ENCODE assay signal across 15 cellular contexts in the genomic region with DNA sequence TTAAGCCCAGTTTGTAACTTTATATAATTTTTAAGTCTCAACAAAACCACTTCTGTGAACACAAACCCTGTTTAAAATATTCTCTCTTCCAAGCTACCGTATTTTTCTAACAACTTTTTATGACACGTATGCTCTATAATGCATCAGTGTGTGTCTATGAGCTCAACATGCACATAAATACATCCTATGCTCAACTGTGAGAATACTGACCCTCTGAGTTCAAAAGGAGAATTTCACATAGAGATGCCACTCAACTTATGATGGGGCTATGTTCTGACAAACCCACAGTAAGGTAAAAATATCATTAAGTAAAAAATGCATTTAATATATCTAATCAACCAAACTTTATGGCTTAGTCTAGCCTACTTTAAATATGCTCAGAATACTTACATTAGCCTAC.
DNase-seq lines count a peak whose midpoint lies in the region; ATAC-seq and TF ChIP-seq lines count a peak whose summit lies in the region.
"Had no signal": no experiment of that assay in that cellular context is flagged by ENCODE, and none has a peak within 500 bp of the region (broad histone marks: within the 10 kb centered on the region; RNA-seq: fewer than 3 reads in every experiment).

No MANE protein-coding gene starts in this region.

- no peak for TF ChIP-seq EP300 in SK-N-SH (IDR thresholded peaks at IDR 0.05; ENCODE audit: borderline replicate concordance in 1 of 2, low read depth in 1 of 2, low read length in 1 of 2)

- H3K36me3 ChIP-seq in SK-N-SH (replicated peaks in 1 of 2; ENCODE audit: control insufficient read depth in 1 of 2, insufficient read depth in 2 of 2, low read length in 1 of 2): no peaks in the 10 kb centered on the region
- H3K36me3 ChIP-seq in lower lobe of right lung: no peaks in the 10 kb centered on the region
- H3K36me3 ChIP-seq: vagina had no signal

- H3K9me3 ChIP-seq in SK-N-SH (no peaks in the 10 kb centered on the region), lower lobe of right lung (no peaks in the 10 kb centered on the region)
- H3K9me3 ChIP-seq: vagina had no signal

- H3K27me3 Mint-ChIP-seq in natural killer cell treated with Interleukin-12 subunit alpha and Interleukin-12 subunit beta and Interleukin-15 and Interleukin-18, amount 100 ng/mL, for 72 hours: no peaks in the 10 kb centered on the region
- H3K27me3 Mint-ChIP-seq: activated CD4-positive, alpha-beta T cell treated with anti-CD3 and anti-CD28 coated beads for 36 hours had no signal

- H3K79me2 ChIP-seq in SK-N-SH (ENCODE audit: insufficient read depth): no peaks in the 10 kb centered on the region

- H3F3A ChIP-seq in SK-N-SH (replicated peaks; ENCODE audit: insufficient read depth): no peaks in the 10 kb centered on the region

- no peak overlapping the region for H3K4me2 ChIP-seq in SK-N-SH

- H3K4me1 ChIP-seq in SK-N-SH (ENCODE audit: control insufficient read depth in 1 of 2, insufficient read depth in 2 of 2, low read depth in 1 of 2, low read length in 1 of 2) (no peaks in the 10 kb centered on the region), lower lobe of right lung (no peaks in the 10 kb centered on the region)
- H3K4me1 ChIP-seq: vagina had no signal

- POLR2A ChIA-PET in SK-N-SH (lab: Yijun Ruan, JAX): no interaction called here

- H3K9me2 ChIP-seq in SK-N-SH: no peaks in the 10 kb centered on the region

- H3K4me3 ChIP-seq in SK-N-SH (ENCODE audit: low read depth in 2 of 2, low read length in 1 of 2) (no peak overlapping the region), epithelial cell of esophagus (ENCODE audit: low read length) (no peak overlapping the region), lower lobe of right lung (no peak overlapping the region)
- H3K4me3 ChIP-seq: vagina had no signal

- TF ChIP-seq CTCF in SK-N-SH (IDR thresholded peaks at IDR 0.05): no peak; the same call in 1 of the 2 replicates
- TF ChIP-seq CTCF in epithelial cell of esophagus (IDR thresholded peaks at IDR 0.05; ENCODE audit: insufficient read depth, low read depth, low read length, missing control alignments): peak; percentile 48
- TF ChIP-seq CTCF in lower lobe of right lung (IDR thresholded peaks at IDR 0.05): no peak

- peaks cover 10% of the 10 kb centered on the region for H3K9me3 Mint-ChIP-seq in natural killer cell treated with Interleukin-12 subunit alpha and Interleukin-12 subunit beta and Interleukin-15 and Interleukin-18, amount 100 ng/mL, for 72 hours

- H2AFZ ChIP-seq in SK-N-SH (ENCODE audit: low read depth): no peak overlapping the region

- 0 out of 2 replicates have a peak, but pooled peaks have one; percentile 18 for TF ChIP-seq RAD21 in SK-N-SH (IDR thresholded peaks at IDR 0.05; ENCODE audit: low read length)

- H3K4me1 Mint-ChIP-seq in natural killer cell treated with Interleukin-12 subunit alpha and Interleukin-12 subunit beta and Interleukin-15 and Interleukin-18, amount 100 ng/mL, for 72 hours (ENCODE audit: low read depth in 2 of 2): no peaks in the 10 kb centered on the region
- H3K4me1 Mint-ChIP-seq: activated CD4-positive, alpha-beta T cell treated with anti-CD3 and anti-CD28 coated beads for 36 hours had no signal

- intact Hi-C loops in lower lobe of right lung (cut with DNase I): no loop called here

- no peak for DNase-seq in SK-N-SH
- peak; percentile 54 for DNase-seq in NCI-H1092 treated with DMSO at 0.1 percent for 48 hours (lab: John Stamatoyannopoulos, UW)
- peak; percentile 38 for DNase-seq in epithelial cell of esophagus (ENCODE audit: low read depth)
- peak; percentile 50 for DNase-seq in superior temporal gyrus (ENCODE audit: extremely low spot score)
- no peak for DNase-seq in lower lobe of right lung
- DNase-seq in natural killer cell treated with Interleukin-12 subunit alpha and Interleukin-12 subunit beta and Interleukin-15 and Interleukin-18, amount 100 ng/mL, for 72 hours (ENCODE audit: low spot score): no peak
- DNase-seq: activated CD4-positive, alpha-beta T cell treated with anti-CD3 and anti-CD28 coated beads for 36 hours; activated T-cell treated with anti-CD3 and anti-CD28 coated beads, Interleukin-2, amount 50 U/mL, for 1 hour; cortex of kidney; DND-41; NCI-H1694 treated with DMSO at 0.1 percent for 48 hours; stimulated activated CD4-positive, alpha-beta T cell treated with anti-CD3 and anti-CD28 coated beads, Interleukin-2, amount 100 ng/mL, for 48 hours had no signal

- no peak overlapping the region for H3K4me3 Mint-ChIP-seq in natural killer cell treated with Interleukin-12 subunit alpha and Interleukin-12 subunit beta and Interleukin-15 and Interleukin-18, amount 100 ng/mL, for 72 hours
- H3K4me3 Mint-ChIP-seq: activated CD4-positive, alpha-beta T cell treated with anti-CD3 and anti-CD28 coated beads for 36 hours had no signal

- H3K27ac ChIP-seq in SK-N-SH (ENCODE audit: low read depth in 2 of 2, low read length in 1 of 2): no peak overlapping the region
- no peak overlapping the region for H3K27ac ChIP-seq in lower lobe of right lung
- H3K27ac ChIP-seq: vagina had no signal

- H4K20me1 ChIP-seq in SK-N-SH (ENCODE audit: insufficient read depth): no peaks in the 10 kb centered on the region

- H3K9ac ChIP-seq in SK-N-SH: no peak overlapping the region

- H3K36me3 Mint-ChIP-seq in natural killer cell treated with Interleukin-12 subunit alpha and Interleukin-12 subunit beta and Interleukin-15 and Interleukin-18, amount 100 ng/mL, for 72 hours: no peaks in the 10 kb centered on the region

- H3K27me3 ChIP-seq in SK-N-SH (ENCODE audit: insufficient read depth) (no peaks in the 10 kb centered on the region), lower lobe of right lung (ENCODE audit: low read depth) (no peaks in the 10 kb centered on the region)
- H3K27me3 ChIP-seq: vagina had no signal

- WGBS in SK-N-SH (ENCODE audit: low lambda C conversion rate): 31% methylated on average over 2 of the region's 2 CpGs

- no peak overlapping the region for H3K27ac Mint-ChIP-seq in natural killer cell treated with Interleukin-12 subunit alpha and Interleukin-12 subunit beta and Interleukin-15 and Interleukin-18, amount 100 ng/mL, for 72 hours
- H3K27ac Mint-ChIP-seq: activated CD4-positive, alpha-beta T cell treated with anti-CD3 and anti-CD28 coated beads for 36 hours had no signal

- CTCF ChIA-PET in SK-N-SH (lab: Yijun Ruan, JAX): interaction anchor here (2.4 kb wide), 1 partner anchor 309 kb away, joined by 10 read pairs; no protein-coding TSS in a partner anchor

- no peak for ATAC-seq in SK-N-SH treated with all-trans-retinoic acid at 6 μM for 48 hours
- no peak for ATAC-seq in HG03565 (IDR thresholded peaks at IDR 0.05; ENCODE audit: unreplicated experiment)
- no peak for ATAC-seq in lower lobe of right lung
- no peak for ATAC-seq in natural killer cell treated with Interleukin-12 subunit alpha and Interleukin-12 subunit beta and Interleukin-15 and Interleukin-18, amount 100 ng/mL, for 72 hours
- ATAC-seq: activated CD4-positive, alpha-beta T cell treated with anti-CD3 and anti-CD28 coated beads for 36 hours had no signal

TF ChIP-seq in SK-N-SH, 30 proteins besides CTCF, POLR2A, EP300 and RAD21:
- TF ChIP-seq SMC3 (IDR thresholded peaks at IDR 0.05; ENCODE audit: low read depth, low read length): no peak
TF ChIP-seq in SK-N-SH: peak in this region for 0.

TF ChIP-seq in SK-N-SH treated with all-trans-retinoic acid at 6 μM for 48 hours, 23 proteins besides CTCF, POLR2A, EP300 and RAD21 (continues in another document):
- TF ChIP-seq ZFP30 (CRISPR knock-in tag; IDR thresholded peaks at IDR 0.05): no peak
- TF ChIP-seq ISL1 (CRISPR knock-in tag; IDR thresholded peaks at IDR 0.05): no peak
- TF ChIP-seq ZFP3 (CRISPR knock-in tag; IDR thresholded peaks at IDR 0.05): no peak
- TF ChIP-seq ZC3H10 (CRISPR knock-in tag; IDR thresholded peaks at IDR 0.05): no peak
- TF ChIP-seq TCF4 (CRISPR knock-in tag; IDR thresholded peaks at IDR 0.05; ENCODE audit: borderline replicate concordance): no peak
- TF ChIP-seq BACH2 (CRISPR knock-in tag; IDR thresholded peaks at IDR 0.05; ENCODE audit: borderline replicate concordance): no peak
- TF ChIP-seq, protein P1, sequence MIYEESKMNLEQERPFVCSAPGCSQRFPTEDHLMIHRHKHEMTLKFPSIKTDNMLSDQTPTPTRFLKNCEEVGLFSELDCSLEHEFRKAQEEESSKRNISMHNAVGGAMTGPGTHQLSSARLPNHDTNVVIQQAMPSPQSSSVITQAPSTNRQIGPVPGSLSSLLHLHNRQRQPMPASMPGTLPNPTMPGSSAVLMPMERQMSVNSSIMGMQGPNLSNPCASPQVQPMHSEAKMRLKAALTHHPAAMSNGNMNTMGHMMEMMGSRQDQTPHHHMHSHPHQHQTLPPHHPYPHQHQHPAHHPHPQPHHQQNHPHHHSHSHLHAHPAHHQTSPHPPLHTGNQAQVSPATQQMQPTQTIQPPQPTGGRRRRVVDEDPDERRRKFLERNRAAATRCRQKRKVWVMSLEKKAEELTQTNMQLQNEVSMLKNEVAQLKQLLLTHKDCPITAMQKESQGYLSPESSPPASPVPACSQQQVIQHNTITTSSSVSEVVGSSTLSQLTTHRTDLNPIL (CRISPR knock-in tag; IDR thresholded peaks at IDR 0.05; ENCODE audit: low read depth): no peak
- no peak for TF ChIP-seq SNAI2 (CRISPR knock-in tag; IDR thresholded peaks at IDR 0.05)
- TF ChIP-seq, protein P2, sequence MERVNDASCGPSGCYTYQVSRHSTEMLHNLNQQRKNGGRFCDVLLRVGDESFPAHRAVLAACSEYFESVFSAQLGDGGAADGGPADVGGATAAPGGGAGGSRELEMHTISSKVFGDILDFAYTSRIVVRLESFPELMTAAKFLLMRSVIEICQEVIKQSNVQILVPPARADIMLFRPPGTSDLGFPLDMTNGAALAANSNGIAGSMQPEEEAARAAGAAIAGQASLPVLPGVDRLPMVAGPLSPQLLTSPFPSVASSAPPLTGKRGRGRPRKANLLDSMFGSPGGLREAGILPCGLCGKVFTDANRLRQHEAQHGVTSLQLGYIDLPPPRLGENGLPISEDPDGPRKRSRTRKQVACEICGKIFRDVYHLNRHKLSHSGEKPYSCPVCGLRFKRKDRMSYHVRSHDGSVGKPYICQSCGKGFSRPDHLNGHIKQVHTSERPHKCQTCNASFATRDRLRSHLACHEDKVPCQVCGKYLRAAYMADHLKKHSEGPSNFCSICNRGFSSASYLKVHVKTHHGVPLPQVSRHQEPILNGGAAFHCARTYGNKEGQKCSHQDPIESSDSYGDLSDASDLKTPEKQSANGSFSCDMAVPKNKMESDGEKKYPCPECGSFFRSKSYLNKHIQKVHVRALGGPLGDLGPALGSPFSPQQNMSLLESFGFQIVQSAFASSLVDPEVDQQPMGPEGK (CRISPR knock-in tag; IDR thresholded peaks at IDR 0.05; ENCODE audit: borderline replicate concordance): no peak

Comparison
In these comparisons a context has a peak if more than half of its experiments do, and no peak if none do; other contexts are left out.
1. DNase-seq: peak in NCI-H1092 treated with DMSO at 0.1 percent for 48 hours (single experiment), epithelial cell of esophagus (single experiment) and superior temporal gyrus (single experiment); none in SK-N-SH (single experiment), lower lobe of right lung (single experiment) and natural killer cell treated with Interleukin-12 subunit alpha and Interleukin-12 subunit beta and Interleukin-15 and Interleukin-18, amount 100 ng/mL, for 72 hours (single experiment).